ENCODE assay signal across 6 cellular contexts in genomic region chr11:66327171-66328035, GRCh38. TPM values are rescaled to one million over a fixed set of nuclear protein-coding genes. Genes with fewer than 3 reads are reported as not detected.
DNase-seq lines count a peak whose midpoint lies in the region; ATAC-seq and TF ChIP-seq lines count a peak whose summit lies in the region.

No MANE protein-coding gene starts in this region.

- POLR2A ChIA-PET in Panc1 (lab: Charles Lee) = interaction anchor here (0.6 kb wide), 1 partner anchor 13 kb away, joined by 9 read pairs; no protein-coding TSS in a partner anchor

- CTCF ChIA-PET in Panc1 (lab: Charles Lee) = interaction anchor here (1.1 kb wide), 1 partner anchor 7 kb away, joined by 4 read pairs; no protein-coding TSS in a partner anchor

- no peak overlapping the region for H3K4me3 ChIP-seq in Panc1 (ENCODE audit: low read depth in 2 of 2, low read length in 2 of 2)
- H3K4me3 ChIP-seq in esophagus muscularis mucosa = no peak overlapping the region
- H3K4me3 ChIP-seq in stomach = no peak overlapping the region

- no peaks in the 10 kb centered on the region for H3K9me3 ChIP-seq in Panc1 (ENCODE audit: control insufficient read depth, insufficient read depth, low read depth, low read length)
- no peaks in the 10 kb centered on the region for H3K9me3 ChIP-seq in esophagus muscularis mucosa
- no peaks in the 10 kb centered on the region for H3K9me3 ChIP-seq in stomach

- in situ Hi-C loops in Panc1 (cut with HindIII; ENCODE audit: low pct_unique_long_range_greater_than_20kb, low sequenced_read_pairs) = no loop called here

- no peak for TF ChIP-seq EP300 in esophagus muscularis mucosa (IDR thresholded peaks at IDR 0.05)
- TF ChIP-seq EP300 in stomach (IDR thresholded peaks at IDR 0.05) = no peak

- intact Hi-C loops in Panc1 (cut with micrococcal nuclease; ENCODE audit: unreplicated experiment) (loop anchor here (2.0 kb wide), 1 partner anchor 15 kb away; no protein-coding TSS in a partner anchor), esophagus muscularis mucosa (cut with DNase I) (loop anchor here (2.0 kb wide), 1 partner anchor 17 kb away; no protein-coding TSS in a partner anchor), stomach (cut with DNase I; ENCODE audit: low total_unique reads) (no loop called here)

- TF ChIP-seq CTCF in Panc1 (IDR thresholded peaks at IDR 0.05) (no peak), esophagus muscularis mucosa (IDR thresholded peaks at IDR 0.05) (no peak), stomach (IDR thresholded peaks at IDR 0.05) (no peak)

- H3K4me1 ChIP-seq in Panc1 (ENCODE audit: control insufficient read depth, insufficient read depth, low read length) (peaks cover 18% of the 10 kb centered on the region), esophagus muscularis mucosa (peaks cover 34 to 37% (median 35%) of the 10 kb centered on the region in 4 donors), stomach (peaks cover 26 to 36% (median 31%) of the 10 kb centered on the region in 4 donors)

- no peak for DNase-seq in Panc1 (ENCODE audit: low read depth, low spot score)
- DNase-seq in esophagus muscularis mucosa (ENCODE audit: extremely low spot score) = no peak
- DNase-seq in stomach = no peak
- no peak for DNase-seq in DMS114 treated with DMSO at 0.1 percent for 48 hours (lab: John Stamatoyannopoulos, UW; ENCODE audit: unreplicated experiment)
- DNase-seq in NCI-H2107 (lab: John Stamatoyannopoulos, UW) = no peak
- no peak for DNase-seq in SIG-M5 treated with dmso at 0.1 percent for 504 hours (lab: John Stamatoyannopoulos, UW; ENCODE audit: unreplicated experiment)

- no peak for TF ChIP-seq POLR2A in esophagus muscularis mucosa (IDR thresholded peaks at IDR 0.05; ENCODE audit: low read depth)
- TF ChIP-seq POLR2A in stomach (IDR thresholded peaks at IDR 0.05) = no peak

- WGBS in esophagus muscularis mucosa = 71% methylated on average over 8 of the region's 11 CpGs
- WGBS in stomach, 5 donors = 76 to 83% (median 79%) methylated on average over 11 of the region's 11 CpGs

- H3K27ac ChIP-seq in Panc1 (ENCODE audit: low read length) = 0 out of 2 replicates have a peak overlapping the region, but pooled peaks have one; percentile 36
- peak overlapping the region; percentile 52 to 78 (median 68) for H3K27ac ChIP-seq in esophagus muscularis mucosa (replicated peaks in 1 of 4)
- H3K27ac ChIP-seq in stomach = peak overlapping the region in 4 of 5 donors; percentile 44 to 73 (median 72)

- H3K27me3 ChIP-seq in Panc1 (ENCODE audit: control insufficient read depth, insufficient read depth, low read length) (no peaks in the 10 kb centered on the region), esophagus muscularis mucosa (no peaks in the 10 kb centered on the region), stomach (no peaks in the 10 kb centered on the region)

- H3K36me3 ChIP-seq in Panc1 (ENCODE audit: control insufficient read depth, insufficient read depth, low read length) (no peaks in the 10 kb centered on the region), esophagus muscularis mucosa (peaks cover 0 to 7% (median 5%) of the 10 kb centered on the region in 4 donors), stomach (peaks cover 3 to 11% (median 10%) of the 10 kb centered on the region in 4 donors)

- no TSS peak for BruUV-seq in Panc1 (replicated peaks; lab: Mats Ljungman, UMichigan)

- ATAC-seq in Panc1 = peak; percentile 4; the same call in 1 of the 2 replicates

RNA-seq across cellular contexts. Expression of gene RIN1, which starts 8.8 kb away (rescaled TPM):
- 21.7 TPM for total RNA-seq in Panc1 (2021; ENCODE audit: unreplicated experiment)
- 14.2 TPM for polyA plus RNA-seq in Panc1 (2012; ENCODE audit: insufficient read length)
- total RNA-seq in esophagus muscularis mucosa = 1 to 10 TPM; 3.1 to 6.6 (median 4.5) TPM
- 10 to 100 TPM in 2 of 5 donors, 1 to 10 TPM in 2, under 1 TPM in 1; 0.58 to 26.4 (median 7.1) TPM for total RNA-seq in stomach
- 10 to 100 TPM in 2 of 3 donors, 1 to 10 TPM in 1; 7.8 to 17.3 (median 10.7) TPM for polyA plus RNA-seq in stomach

RNA-seq across cellular contexts. Expression of gene CD248, which starts 10.6 kb away (rescaled TPM):
- total RNA-seq in Panc1 (2021; ENCODE audit: unreplicated experiment) (0.15 TPM), esophagus muscularis mucosa (10 to 100 TPM; 23.0 to 83.8 (median 33.0) TPM), stomach (10 to 100 TPM in 2 of 5 donors, 1 to 10 TPM in 2, under 1 TPM in 1; 0.58 to 66.9 (median 6.8) TPM)
- polyA plus RNA-seq in Panc1 (2012; ENCODE audit: insufficient read length) = not detected
- 1 to 10 TPM; 2.3 to 5.6 (median 4.6) TPM for polyA plus RNA-seq in stomach

RNA-seq across cellular contexts. Expression of gene BRMS1, which starts 17.5 kb away (rescaled TPM):
- total RNA-seq in Panc1 (2021; ENCODE audit: unreplicated experiment) = 80.5 TPM
- polyA plus RNA-seq in Panc1 (2012; ENCODE audit: insufficient read length) = 89.0 TPM
- 10 to 100 TPM; 22.8 to 35.1 (median 34.1) TPM for total RNA-seq in esophagus muscularis mucosa
- total RNA-seq in stomach = 100 to 1,000 TPM in 1 of 5 donors, 10 to 100 TPM in 4; 14.6 to 105 (median 37.4) TPM
- 10 to 100 TPM; 60.1 to 68.7 (median 64.2) TPM for polyA plus RNA-seq in stomach

RNA-seq across cellular contexts. Expression of gene B4GAT1, which starts 20.0 kb away (rescaled TPM):
- total RNA-seq in Panc1 (2021; ENCODE audit: unreplicated experiment) (29.3 TPM), esophagus muscularis mucosa (10 to 100 TPM; 32.0 to 71.4 (median 50.0) TPM), stomach (10 to 100 TPM in 4 of 5 donors, 1 to 10 TPM in 1; 3.5 to 22.3 (median 18.4) TPM)
- polyA plus RNA-seq in Panc1 (2012; ENCODE audit: insufficient read length) = 58.0 TPM
- polyA plus RNA-seq in stomach = 10 to 100 TPM; 10.8 to 17.3 (median 11.3) TPM

RNA-seq across cellular contexts. Expression of gene TMEM151A, which starts 35.7 kb away (rescaled TPM):
- total RNA-seq in Panc1 (2021; ENCODE audit: unreplicated experiment) = 11.0 TPM
- 16.8 TPM for polyA plus RNA-seq in Panc1 (2012; ENCODE audit: insufficient read length)
- total RNA-seq in esophagus muscularis mucosa = under 1 TPM; 0.42 to 0.71 (median 0.54) TPM
- total RNA-seq in stomach = 10 to 100 TPM in 2 of 5 donors, 1 to 10 TPM in 1, not detected in 2; 2.8 to 19.6 (median 18.3) TPM
- 1 to 10 TPM in 2 of 3 donors, under 1 TPM in 1; 0.46 to 2.8 (median 2.4) TPM for polyA plus RNA-seq in stomach
